Comparison of ENCODE assay signal across 14 cellular contexts in the genomic region with DNA sequence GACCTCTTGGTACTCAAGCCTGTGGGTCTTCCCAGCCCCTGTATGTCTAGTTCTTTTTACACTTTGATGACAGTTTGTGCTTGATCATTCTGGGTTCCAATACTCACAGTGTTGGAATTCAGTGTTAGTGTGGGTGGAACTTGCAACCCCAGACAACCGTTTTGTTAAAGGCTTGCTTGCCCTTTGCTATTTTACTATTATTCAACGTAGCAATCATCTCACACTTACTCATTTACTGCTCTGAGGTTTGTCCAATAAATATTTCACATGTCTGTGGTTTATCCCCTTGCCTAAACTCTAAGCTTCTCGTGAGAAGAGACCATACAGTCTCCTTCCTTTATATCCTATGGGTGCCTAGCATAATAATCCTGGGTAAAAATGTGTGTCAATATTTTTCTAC. TPM values are rescaled to one million over a fixed set of nuclear protein-coding genes. Genes with fewer than 3 reads are reported as not detected.
DNase-seq lines count a peak whose midpoint lies in the region; ATAC-seq and TF ChIP-seq lines count a peak whose summit lies in the region.
"Had no signal": no experiment of that assay in that cellular context is flagged by ENCODE, and none has a peak within 500 bp of the region (broad histone marks: within the 10 kb centered on the region; RNA-seq: fewer than 3 reads in every experiment).

No MANE protein-coding gene starts in this region.

- H3K4me3 Mint-ChIP-seq in stimulated activated memory B cell treated with anti-CD40 and anti-IgM and Interleukin-4, amounts not matched to agents 10 μg/mL and 1 μg/mL and 100 μg/mL, for 72 hours: no peak overlapping the region
- no peak overlapping the region for H3K4me3 Mint-ChIP-seq in CD8-positive, alpha-beta T cell

- intact Hi-C loops in CD8-positive, alpha-beta T cell (cut with DNase I, micrococcal nuclease): no loop called here

- no peak overlapping the region for H3K27ac Mint-ChIP-seq in stimulated activated memory B cell treated with anti-CD40 and anti-IgM and Interleukin-4, amounts not matched to agents 10 μg/mL and 1 μg/mL and 100 μg/mL, for 72 hours
- no peak overlapping the region for H3K27ac Mint-ChIP-seq in CD8-positive, alpha-beta T cell

- H3K4me1 ChIP-seq in CD8-positive, alpha-beta T cell (ENCODE audit: insufficient read depth, low read length): no peaks in the 10 kb centered on the region
- H3K4me1 ChIP-seq: testis had no signal

- no peaks in the 10 kb centered on the region for H3K27me3 Mint-ChIP-seq in stimulated activated memory B cell treated with anti-CD40 and anti-IgM and Interleukin-4, amounts not matched to agents 10 μg/mL and 1 μg/mL and 100 μg/mL, for 72 hours
- H3K27me3 Mint-ChIP-seq in CD8-positive, alpha-beta T cell (ENCODE audit: low read depth): no peaks in the 10 kb centered on the region

- no peaks in the 10 kb centered on the region for H3K9me3 ChIP-seq in CD8-positive, alpha-beta T cell (ENCODE audit: low read length)
- H3K9me3 ChIP-seq: SK-N-SH, testis had no signal

- POLR2A ChIA-PET in CD8-positive, alpha-beta T cell (lab: Charles Lee): interaction anchor here (0.6 kb wide), 1 partner anchor 12 kb away, joined by 3 read pairs; no protein-coding TSS in a partner anchor

- H3K27ac ChIP-seq in CD8-positive, alpha-beta T cell (ENCODE audit: low read depth, low read length): no peak overlapping the region
- H3K27ac ChIP-seq: testis had no signal

- DNase-seq in GM04504 (ENCODE audit: low read depth): peak; percentile 87
- peak; percentile 62 for DNase-seq in RPMI7951 (ENCODE audit: low read depth)
- DNase-seq in fibroblast of gingiva (ENCODE audit: low read depth): peak; percentile 53
- peak; percentile 88 for DNase-seq in skeletal muscle cell (ENCODE audit: low read depth)
- no peak for DNase-seq in CD8-positive, alpha-beta T cell
- no peak for DNase-seq in NCI-H82 treated with DMSO at 0.1 percent for 48 hours (lab: John Stamatoyannopoulos, UW; ENCODE audit: unreplicated experiment)
- no peak for DNase-seq in GM19240 (ENCODE audit: insufficient read length, low spot score)
- DNase-seq: anterior cingulate cortex, NCI-H1092 treated with DMSO at 0.1 percent for 48 hours, NCI-H510A, SK-N-SH, testis had no signal

- no peak overlapping the region for H3K4me3 ChIP-seq in skeletal muscle cell (ENCODE audit: low read depth, low read length)
- no peak overlapping the region for H3K4me3 ChIP-seq in CD8-positive, alpha-beta T cell (ENCODE audit: low read depth, low read length)
- H3K4me3 ChIP-seq: testis had no signal

- no peaks in the 10 kb centered on the region for H3K36me3 ChIP-seq in CD8-positive, alpha-beta T cell (ENCODE audit: insufficient read depth, low read length)

- H3K27me3 ChIP-seq in CD8-positive, alpha-beta T cell (ENCODE audit: insufficient read depth, low read length): no peaks in the 10 kb centered on the region
- H3K27me3 ChIP-seq: testis had no signal

- CTCF ChIA-PET in CD8-positive, alpha-beta T cell (lab: Charles Lee): no interaction called here

- TF ChIP-seq CTCF in CD8-positive, alpha-beta T cell (IDR thresholded peaks at IDR 0.05): no peak

- H3K4me1 Mint-ChIP-seq in stimulated activated memory B cell treated with anti-CD40 and anti-IgM and Interleukin-4, amounts not matched to agents 10 μg/mL and 1 μg/mL and 100 μg/mL, for 72 hours: peaks cover 18% of the 10 kb centered on the region
- peaks cover 3% of the 10 kb centered on the region for H3K4me1 Mint-ChIP-seq in CD8-positive, alpha-beta T cell (ENCODE audit: low read depth)

- no peaks in the 10 kb centered on the region for H3K9me3 Mint-ChIP-seq in stimulated activated memory B cell treated with anti-CD40 and anti-IgM and Interleukin-4, amounts not matched to agents 10 μg/mL and 1 μg/mL and 100 μg/mL, for 72 hours
- H3K9me3 Mint-ChIP-seq in CD8-positive, alpha-beta T cell: no peaks in the 10 kb centered on the region

- H3K36me3 Mint-ChIP-seq in stimulated activated memory B cell treated with anti-CD40 and anti-IgM and Interleukin-4, amounts not matched to agents 10 μg/mL and 1 μg/mL and 100 μg/mL, for 72 hours: peaks cover 42% of the 10 kb centered on the region
- H3K36me3 Mint-ChIP-seq in CD8-positive, alpha-beta T cell: peaks cover 37% of the 10 kb centered on the region

- no peak for ATAC-seq in stimulated activated memory B cell treated with anti-CD40 and anti-IgM and Interleukin-4, amounts not matched to agents 10 μg/mL and 1 μg/mL and 100 μg/mL, for 72 hours
- ATAC-seq in CD8-positive, alpha-beta T cell: no peak
- ATAC-seq: sciatic nerve had no signal

RNA-seq across cellular contexts. Expression of gene CCNG2, which starts 15.3 kb away (rescaled TPM):
- 23.9 and 25.2 TPM in 2 replicates for total RNA-seq in RPMI7951 (2014; rRNA removed; shearing (Covaris generic))
- total RNA-seq in CD8-positive, alpha-beta T cell: 10 to 100 TPM; 30.9 to 32.0 TPM

Comparison
In these comparisons a context has a peak if more than half of its experiments do, and no peak if none do; other contexts are left out.
1. DNase-seq: peak in GM04504 (single experiment), RPMI7951 (single experiment), fibroblast of gingiva (single experiment) and skeletal muscle cell (single experiment); none in CD8-positive, alpha-beta T cell (0 of 7), NCI-H82 treated with DMSO at 0.1 percent for 48 hours (single experiment) and GM19240 (single experiment).